ENCODE assay signal across 34 cellular contexts in genomic region chr10:33223326-33224014, GRCh38.
DNase-seq lines count a peak whose midpoint lies in the region; ATAC-seq and TF ChIP-seq lines count a peak whose summit lies in the region.
"Had no signal": no experiment of that assay in that cellular context is flagged by ENCODE, and none has a peak within 500 bp of the region (broad histone marks: within the 10 kb centered on the region; RNA-seq: fewer than 3 reads in every experiment).

No MANE protein-coding gene starts in this region.

- H3K4me1 Mint-ChIP-seq in chondrocyte (ENCODE audit: low read depth) (peaks cover 7% of the 10 kb centered on the region), Calu3 (ENCODE audit: low read depth, unreplicated experiment) (peaks cover 29% of the 10 kb centered on the region)
- H3K4me1 Mint-ChIP-seq: activated naive CD8-positive, alpha-beta T cell treated with anti-CD3 and anti-CD28 coated beads, Interleukin-2, amount 50 U/mL, for 24 hours; naive thymus-derived CD8-positive, alpha-beta T cell; stimulated activated naive CD8-positive, alpha-beta T cell treated with anti-CD3 and anti-CD28 coated beads, Interleukin-15, amount 100 ng/mL, for 72 hours had no signal

- H3K27ac Mint-ChIP-seq in chondrocyte (ENCODE audit: unreplicated experiment) (peak overlapping the region; percentile 18), Calu3 (ENCODE audit: unreplicated experiment) (no peak overlapping the region)
- H3K27ac Mint-ChIP-seq: activated naive CD8-positive, alpha-beta T cell treated with anti-CD3 and anti-CD28 coated beads, Interleukin-2, amount 50 U/mL, for 24 hours; CD8-positive, alpha-beta T cell; endodermal cell; naive thymus-derived CD8-positive, alpha-beta T cell; stimulated activated naive CD8-positive, alpha-beta T cell treated with anti-CD3 and anti-CD28 coated beads, Interleukin-15, amount 100 ng/mL, for 72 hours; T-helper 1 cell treated with Interleukin-12 subunit alpha and Interleukin-12 subunit beta and Interleukin-4 antibody, amounts not matched to agents 30 μg/mL and 1 μg/mL, for 36 hours had no signal

- H3K36me3 Mint-ChIP-seq in chondrocyte (ENCODE audit: low read depth) (peaks cover 40% of the 10 kb centered on the region), Calu3 (ENCODE audit: insufficient read depth, unreplicated experiment) (peaks cover 52% of the 10 kb centered on the region)
- H3K36me3 Mint-ChIP-seq: CD8-positive, alpha-beta T cell; naive thymus-derived CD8-positive, alpha-beta T cell had no signal

- H3K4me1 ChIP-seq in heart left ventricle: peaks cover 0 to 61% (median 25%) of the 10 kb centered on the region in 12 donors
- peaks cover 0 to 4% of the 10 kb centered on the region in 2 donors for H3K4me1 ChIP-seq in uterus
- H3K4me1 ChIP-seq: parathyroid adenoma, sigmoid colon had no signal

- DNase-seq in heart left ventricle (no peak), Right ventricle myocardium superior (no peak), chondrocyte (ENCODE audit: low spot score) (no peak), left kidney (ENCODE audit: low read depth, low spot score) (peak; percentile 96), uterus (no peak), RPMI8226 (no peak), Calu3 (no peak)
- DNase-seq: 8988T; activated CD8-positive, alpha-beta memory T cell treated with anti-CD3 and anti-CD28 coated beads for 24 hours; activated gamma-delta T cell; activated naive CD8-positive, alpha-beta T cell treated with anti-CD3 and anti-CD28 coated beads, Interleukin-2, amount 50 U/mL, for 24 hours; activated T-cell treated with anti-CD3 and anti-CD28 coated beads, Interleukin-2, amount 50 U/mL, for 1 hour; AML-193; CD8-positive, alpha-beta T cell; cortex of kidney; DMS153; endodermal cell; glutamatergic neuron; left colon; MG63; midbrain; naive thymus-derived CD8-positive, alpha-beta T cell; NCI-H1417 treated with DMSO at 0.1 percent for 48 hours; NCI-H2107; NCI-H510A; PC-3; sigmoid colon; stimulated activated naive CD8-positive, alpha-beta T cell treated with anti-CD3 and anti-CD28 coated beads, Interleukin-15, amount 100 ng/mL, for 72 hours had no signal

- peak overlapping the region in 9 of 12 donors; percentile 2 to 52 (median 26) for H3K27ac ChIP-seq in heart left ventricle
- H3K27ac ChIP-seq in uterus: peak overlapping the region; percentile 9 to 58
- H3K27ac ChIP-seq: parathyroid adenoma, sigmoid colon, SJSA1, tibial nerve had no signal

- WGBS in heart left ventricle, 4 donors: 58 to 76% (median 66%) methylated on average over 3 of the region's 3 CpGs

- H3K4me3 Mint-ChIP-seq in chondrocyte (ENCODE audit: unreplicated experiment) (no peak overlapping the region), Calu3 (ENCODE audit: low read depth, unreplicated experiment) (no peak overlapping the region)
- H3K4me3 Mint-ChIP-seq: activated naive CD8-positive, alpha-beta T cell treated with anti-CD3 and anti-CD28 coated beads, Interleukin-2, amount 50 U/mL, for 24 hours; CD8-positive, alpha-beta T cell; endodermal cell; naive thymus-derived CD8-positive, alpha-beta T cell; stimulated activated naive CD8-positive, alpha-beta T cell treated with anti-CD3 and anti-CD28 coated beads, Interleukin-15, amount 100 ng/mL, for 72 hours; T-helper 1 cell treated with Interleukin-12 subunit alpha and Interleukin-12 subunit beta and Interleukin-4 antibody, amounts not matched to agents 30 μg/mL and 1 μg/mL, for 36 hours had no signal

- no peak overlapping the region for H3K4me3 ChIP-seq in heart left ventricle
- H3K4me3 ChIP-seq in uterus: no peak overlapping the region
- H3K4me3 ChIP-seq: K562, MG63, sigmoid colon, SJSA1, tibial nerve had no signal

- no TSS peak for BruUV-seq in Calu3 (replicated peaks; lab: Mats Ljungman, UMichigan)

- intact Hi-C loops in heart left ventricle (cut with DNase I): no loop called here
- intact Hi-C loops in Right ventricle myocardium superior (cut with DNase I): no loop called here
- intact Hi-C loops in uterus (cut with DNase I; ENCODE audit: low total_unique reads): no loop called here
- intact Hi-C loops in Calu3 (cut with micrococcal nuclease; ENCODE audit: unreplicated experiment): no loop called here

- H3K27me3 Mint-ChIP-seq in chondrocyte (ENCODE audit: low read depth) (no peaks in the 10 kb centered on the region), Calu3 (ENCODE audit: unreplicated experiment) (no peaks in the 10 kb centered on the region)
- H3K27me3 Mint-ChIP-seq: activated naive CD8-positive, alpha-beta T cell treated with anti-CD3 and anti-CD28 coated beads, Interleukin-2, amount 50 U/mL, for 24 hours had no signal

- H3K27me3 ChIP-seq in heart left ventricle (no peaks in the 10 kb centered on the region), uterus (no peaks in the 10 kb centered on the region)
- H3K27me3 ChIP-seq: MG63, sigmoid colon, SJSA1, tibial nerve had no signal

- TF ChIP-seq POLR2A in heart left ventricle (IDR thresholded peaks at IDR 0.05) (no peak), uterus (IDR thresholded peaks at IDR 0.05) (no peak)

- H3K9me3 Mint-ChIP-seq in chondrocyte (ENCODE audit: low read depth) (no peaks in the 10 kb centered on the region), Calu3 (ENCODE audit: low read depth, unreplicated experiment) (no peaks in the 10 kb centered on the region)
- H3K9me3 Mint-ChIP-seq: activated naive CD8-positive, alpha-beta T cell treated with anti-CD3 and anti-CD28 coated beads, Interleukin-2, amount 50 U/mL, for 24 hours; CD8-positive, alpha-beta T cell; endodermal cell; naive thymus-derived CD8-positive, alpha-beta T cell; stimulated activated naive CD8-positive, alpha-beta T cell treated with anti-CD3 and anti-CD28 coated beads, Interleukin-15, amount 100 ng/mL, for 72 hours; T-helper 1 cell treated with Interleukin-12 subunit alpha and Interleukin-12 subunit beta and Interleukin-4 antibody, amounts not matched to agents 30 μg/mL and 1 μg/mL, for 36 hours had no signal

- TF ChIP-seq CTCF in heart left ventricle (IDR thresholded peaks at IDR 0.05) (no peak), chondrocyte (IDR thresholded peaks at IDR 0.05) (no peak), uterus (IDR thresholded peaks at IDR 0.05) (no peak), Calu3 (IDR thresholded peaks at IDR 0.05; ENCODE audit: unreplicated experiment) (no peak)

- H3K9me3 ChIP-seq in heart left ventricle (no peaks in the 10 kb centered on the region), uterus (no peaks in the 10 kb centered on the region)
- H3K9me3 ChIP-seq: MG63, sigmoid colon, SJSA1, tibial nerve had no signal

- CTCF ChIA-PET in Calu3 (lab: Charles Lee): no interaction called here

- peak in 1 of 4 donors; percentile 26 for ATAC-seq in heart left ventricle
- ATAC-seq in Right ventricle myocardium superior (ENCODE audit: poor library complexity): no peak
- ATAC-seq in HG03045 (IDR thresholded peaks at IDR 0.05; ENCODE audit: unreplicated experiment): no peak
- ATAC-seq: activated naive CD8-positive, alpha-beta T cell treated with anti-CD3 and anti-CD28 coated beads, Interleukin-2, amount 50 U/mL, for 24 hours; CD8-positive, alpha-beta T cell; K562; left colon; naive thymus-derived CD8-positive, alpha-beta T cell; PC-3; stimulated activated naive CD8-positive, alpha-beta T cell treated with anti-CD3 and anti-CD28 coated beads, Interleukin-15, amount 100 ng/mL, for 72 hours had no signal

- H3K36me3 ChIP-seq in heart left ventricle: peaks cover 0 to 99% (median 94%) of the 10 kb centered on the region in 9 donors
- H3K36me3 ChIP-seq in uterus: no peaks in the 10 kb centered on the region
- H3K36me3 ChIP-seq: MG63 had no signal
